Comparison of ENCODE assay signal across 1 cellular context in the genomic region with DNA sequence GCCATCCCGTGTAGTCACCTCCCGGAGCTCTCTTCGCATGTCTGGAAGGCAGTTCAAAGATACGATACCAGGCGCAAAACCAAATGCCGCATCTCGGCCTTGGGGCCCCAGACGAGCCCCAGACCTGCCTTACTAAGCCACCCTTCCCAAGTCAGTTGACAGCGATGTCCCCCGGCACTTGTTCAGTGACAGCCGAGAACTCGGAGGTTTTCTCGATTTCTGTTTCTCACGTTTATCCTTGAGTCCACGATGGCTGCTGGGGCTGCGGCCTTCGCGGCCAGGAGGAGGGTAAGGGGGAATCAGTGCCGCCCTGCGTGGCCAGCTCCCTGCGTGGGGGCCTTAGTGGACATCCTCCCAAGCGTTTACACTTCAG.
TF ChIP-seq lines count a peak whose summit lies in the region.

No MANE protein-coding gene starts in this region.

TF ChIP-seq in SK-N-SH, 30 proteins besides CTCF, POLR2A, EP300 and RAD21:
- TF ChIP-seq POLR2AphosphoS5 (IDR thresholded peaks at IDR 0.05; ENCODE audit: low read depth, low read length) (no peak), RFX5 (IDR thresholded peaks at IDR 0.05; ENCODE audit: low read length) (no peak), NRF1 (IDR thresholded peaks at IDR 0.05; ENCODE audit: low read depth, low read length) (no peak), RXRA (IDR thresholded peaks at IDR 0.05; ENCODE audit: borderline replicate concordance, low read depth) (no peak), FOSL2 (IDR thresholded peaks at IDR 0.05; ENCODE audit: borderline replicate concordance, low read depth) (no peak), MEF2A (IDR thresholded peaks at IDR 0.05; ENCODE audit: borderline replicate concordance, low read depth) (no peak), JUND (IDR thresholded peaks at IDR 0.05) (no peak), TCF12 (IDR thresholded peaks at IDR 0.05) (no peak), MXI1 (IDR thresholded peaks at IDR 0.05; ENCODE audit: low read depth, low read length) (no peak)
- TF ChIP-seq, protein P1, sequence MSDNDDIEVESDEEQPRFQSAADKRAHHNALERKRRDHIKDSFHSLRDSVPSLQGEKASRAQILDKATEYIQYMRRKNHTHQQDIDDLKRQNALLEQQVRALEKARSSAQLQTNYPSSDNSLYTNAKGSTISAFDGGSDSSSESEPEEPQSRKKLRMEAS (IDR thresholded peaks at IDR 0.05; ENCODE audit: low read depth): no peak
- TF ChIP-seq, protein P2, sequence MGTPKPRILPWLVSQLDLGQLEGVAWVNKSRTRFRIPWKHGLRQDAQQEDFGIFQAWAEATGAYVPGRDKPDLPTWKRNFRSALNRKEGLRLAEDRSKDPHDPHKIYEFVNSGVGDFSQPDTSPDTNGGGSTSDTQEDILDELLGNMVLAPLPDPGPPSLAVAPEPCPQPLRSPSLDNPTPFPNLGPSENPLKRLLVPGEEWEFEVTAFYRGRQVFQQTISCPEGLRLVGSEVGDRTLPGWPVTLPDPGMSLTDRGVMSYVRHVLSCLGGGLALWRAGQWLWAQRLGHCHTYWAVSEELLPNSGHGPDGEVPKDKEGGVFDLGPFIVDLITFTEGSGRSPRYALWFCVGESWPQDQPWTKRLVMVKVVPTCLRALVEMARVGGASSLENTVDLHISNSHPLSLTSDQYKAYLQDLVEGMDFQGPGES (IDR thresholded peaks at IDR 0.05; ENCODE audit: low read depth, low read length): no peak
TF ChIP-seq in SK-N-SH: peak in this region for 0.
